ENCODE assay signal across 12 cellular contexts in the genomic region with DNA sequence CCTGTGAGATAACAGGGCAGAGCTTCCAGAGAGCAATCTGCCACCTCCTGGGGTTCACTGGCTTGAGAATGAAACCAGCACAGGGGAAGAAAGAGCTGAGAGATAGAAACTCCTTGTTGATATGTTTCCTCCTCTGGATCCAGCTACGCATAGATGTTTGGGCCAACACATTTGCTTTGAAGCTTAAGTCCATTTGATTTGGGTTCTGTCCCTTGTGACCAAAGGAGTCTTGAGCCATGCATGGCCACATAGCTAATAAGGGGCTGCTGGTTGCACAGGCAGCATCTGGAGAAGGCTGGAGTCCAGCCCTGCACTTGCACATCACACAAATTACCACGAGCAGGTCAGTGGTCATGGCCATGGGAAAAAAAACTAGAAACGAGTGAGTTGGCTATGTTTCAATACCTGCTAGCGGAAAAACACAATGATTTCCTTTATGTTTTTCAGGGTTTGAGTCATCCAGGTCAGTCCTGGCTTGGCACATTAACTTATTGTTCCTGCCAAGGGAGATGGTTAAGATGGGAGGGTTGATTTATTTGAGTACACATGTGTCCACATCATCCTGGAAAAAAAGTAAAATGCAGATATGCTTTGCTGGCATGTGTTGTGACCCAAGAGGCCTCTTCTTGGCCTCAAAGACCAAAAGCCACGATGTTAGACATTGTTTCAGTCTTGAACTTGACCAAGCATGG. TPM values are rescaled to one million over a fixed set of nuclear protein-coding genes. Genes with fewer than 3 reads are reported as not detected.
DNase-seq lines count a peak whose midpoint lies in the region; ATAC-seq and TF ChIP-seq lines count a peak whose summit lies in the region.
"Had no signal": no experiment of that assay in that cellular context is flagged by ENCODE, and none has a peak within 500 bp of the region (broad histone marks: within the 10 kb centered on the region; RNA-seq: fewer than 3 reads in every experiment).

No MANE protein-coding gene starts in this region.

- WGBS in mammary epithelial cell (ENCODE audit: low coverage, missing lambda C conversion rate), result 4% methylated on average over 5 of the region's 5 CpGs
- 50% methylated on average over 5 of the region's 5 CpGs for WGBS in liver
- 38 to 39% methylated on average over 5 of the region's 5 CpGs for WGBS in tibial nerve, 2 donors

- no peaks in the 10 kb centered on the region for H4K20me1 ChIP-seq in mammary epithelial cell (ENCODE audit: insufficient read depth, low read length)

- no peak for TF ChIP-seq POLR2A in tibial nerve (IDR thresholded peaks at IDR 0.05)

- in situ Hi-C loops in mammary epithelial cell (cut with MboI; ENCODE audit: low sequenced_read_pairs in 2 of 2), result loop anchor here in 1 of 2 donors (25.0 kb wide), 1 partner anchor 383 kb away; no protein-coding TSS in a partner anchor

- POLR2A ChIA-PET in activated CD4-positive, alpha-beta memory T cell treated with anti-CD3 and anti-CD28 coated beads for 36 hours (lab: Charles Lee), result interaction anchor here (0.6 kb wide), 1 partner anchor 408 kb away, joined by 3 read pairs; no protein-coding TSS in a partner anchor

- peak overlapping the region; percentile 37 for H3K4me2 ChIP-seq in mammary epithelial cell (ENCODE audit: insufficient read depth, low read depth, low read length)

- H3K4me1 Mint-ChIP-seq in activated CD4-positive, alpha-beta memory T cell treated with anti-CD3 and anti-CD28 coated beads for 36 hours (ENCODE audit: low read depth), result peaks cover 6% of the 10 kb centered on the region

- no peaks in the 10 kb centered on the region for H3K36me3 ChIP-seq in mammary epithelial cell (ENCODE audit: insufficient read depth, low read length)
- H3K36me3 ChIP-seq in liver (ENCODE audit: control insufficient read depth in 4 of 4, insufficient read depth in 3 of 4, low read depth in 1 of 4, low read length in 3 of 4), result no peaks in the 10 kb centered on the region
- no peaks in the 10 kb centered on the region for H3K36me3 ChIP-seq in tibial nerve

- H3K9ac ChIP-seq in mammary epithelial cell (ENCODE audit: insufficient read depth, low read length), result no peak overlapping the region
- no peak overlapping the region for H3K9ac ChIP-seq in liver (ENCODE audit: low read depth in 1 of 2, low read length in 2 of 2)

- BruUV-seq in mammary epithelial cell (replicated peaks; lab: Mats Ljungman, UMichigan), result no TSS peak

- H3K4me1 ChIP-seq in mammary epithelial cell (ENCODE audit: insufficient read depth, low read length) (peaks cover 29% of the 10 kb centered on the region), liver (ENCODE audit: control insufficient read depth in 4 of 4, insufficient read depth in 4 of 4, low read length in 3 of 4) (peaks cover 0 to 7% (median 2%) of the 10 kb centered on the region in 4 donors), tibial nerve (peaks cover 0 to 26% (median 0%) of the 10 kb centered on the region in 4 donors)

- no peaks in the 10 kb centered on the region for H3K79me2 ChIP-seq in mammary epithelial cell (ENCODE audit: insufficient read depth, low read length)

- H3K4me3 Mint-ChIP-seq in activated CD4-positive, alpha-beta memory T cell treated with anti-CD3 and anti-CD28 coated beads for 36 hours, result no peak overlapping the region
- H3K4me3 Mint-ChIP-seq: activated CD4-positive, alpha-beta memory T cell treated with anti-CD3 and anti-CD28 coated beads, Interleukin-2, amount 10 ng/mL, durations not matched to agents 7 days and 5 days; T-helper 1 cell treated with Interleukin-12 subunit alpha and Interleukin-12 subunit beta and Interleukin-4 antibody, amounts not matched to agents 30 μg/mL and 1 μg/mL, for 36 hours had no signal

- H3K9me3 ChIP-seq in mammary epithelial cell (replicated peaks; ENCODE audit: insufficient read depth, low read length) (no peaks in the 10 kb centered on the region), liver (ENCODE audit: control insufficient read depth in 4 of 4, low read length in 3 of 4) (no peaks in the 10 kb centered on the region), tibial nerve (no peaks in the 10 kb centered on the region)

- TF ChIP-seq RAD21 in liver (IDR thresholded peaks at IDR 0.05), result no peak

- no peak overlapping the region for H3K27ac Mint-ChIP-seq in activated CD4-positive, alpha-beta memory T cell treated with anti-CD3 and anti-CD28 coated beads for 36 hours
- H3K27ac Mint-ChIP-seq: activated CD4-positive, alpha-beta memory T cell treated with anti-CD3 and anti-CD28 coated beads, Interleukin-2, amount 10 ng/mL, durations not matched to agents 7 days and 5 days; T-helper 1 cell treated with Interleukin-12 subunit alpha and Interleukin-12 subunit beta and Interleukin-4 antibody, amounts not matched to agents 30 μg/mL and 1 μg/mL, for 36 hours had no signal

- DNase-seq in AG10803 (ENCODE audit: low read depth) (peak; percentile 35), LoVo (ENCODE audit: low spot score) (peak; percentile 21), mammary epithelial cell (peak; percentile 96), AML-193 (lab: John Stamatoyannopoulos, UW) (no peak), tibial nerve (ENCODE audit: low spot score in 2 of 2) (no peak)
- no peak for DNase-seq in activated CD4-positive, alpha-beta memory T cell treated with anti-CD3 and anti-CD28 coated beads for 36 hours
- DNase-seq: activated CD4-positive, alpha-beta memory T cell treated with anti-CD3 and anti-CD28 coated beads, Interleukin-2, amount 10 ng/mL, durations not matched to agents 7 days and 5 days; DND-41; NCI-H1417 treated with DMSO at 0.1 percent for 48 hours had no signal

- intact Hi-C loops in mammary epithelial cell (cut with micrococcal nuclease), result no loop called here
- intact Hi-C loops in activated CD4-positive, alpha-beta memory T cell treated with anti-CD3 and anti-CD28 coated beads for 36 hours (cut with micrococcal nuclease), result no loop called here

- H3K27me3 Mint-ChIP-seq in activated CD4-positive, alpha-beta memory T cell treated with anti-CD3 and anti-CD28 coated beads for 36 hours, result peaks cover 8% of the 10 kb centered on the region

- CTCF ChIA-PET in mammary epithelial cell (lab: Charles Lee; ENCODE audit: low non-redundant PET), result interaction anchor here (0.6 kb wide), 1 partner anchor 164 kb away, joined by 3 read pairs; no protein-coding TSS in a partner anchor
- CTCF ChIA-PET in activated CD4-positive, alpha-beta memory T cell treated with anti-CD3 and anti-CD28 coated beads for 36 hours (lab: Charles Lee), result no interaction called here

- no peaks in the 10 kb centered on the region for H3K36me3 Mint-ChIP-seq in activated CD4-positive, alpha-beta memory T cell treated with anti-CD3 and anti-CD28 coated beads for 36 hours

- ATAC-seq in GM18502 (IDR thresholded peaks at IDR 0.05; ENCODE audit: poor library complexity, unreplicated experiment), result no peak

- peak in 1 of 2 donors; percentile 48 for TF ChIP-seq EP300 in tibial nerve (IDR thresholded peaks at IDR 0.05)

- no peaks in the 10 kb centered on the region for H3K9me3 Mint-ChIP-seq in activated CD4-positive, alpha-beta memory T cell treated with anti-CD3 and anti-CD28 coated beads for 36 hours
- H3K9me3 Mint-ChIP-seq: activated CD4-positive, alpha-beta memory T cell treated with anti-CD3 and anti-CD28 coated beads, Interleukin-2, amount 10 ng/mL, durations not matched to agents 7 days and 5 days; T-helper 1 cell treated with Interleukin-12 subunit alpha and Interleukin-12 subunit beta and Interleukin-4 antibody, amounts not matched to agents 30 μg/mL and 1 μg/mL, for 36 hours had no signal

- H3K27me3 ChIP-seq in mammary epithelial cell (ENCODE audit: insufficient read depth, low read length), result no peaks in the 10 kb centered on the region
- H3K27me3 ChIP-seq in liver (ENCODE audit: control insufficient read depth in 4 of 4, insufficient read depth in 4 of 4, low read length in 3 of 4), result peaks cover 0 to 3% (median 0%) of the 10 kb centered on the region in 4 donors
- H3K27me3 ChIP-seq in tibial nerve, result no peaks in the 10 kb centered on the region

- TF ChIP-seq CTCF in AG10803 (conservative IDR thresholded peaks at IDR 0.05; ENCODE audit: low read length) (no peak), mammary epithelial cell (conservative IDR thresholded peaks at IDR 0.05 in 1 of 2, IDR thresholded peaks at IDR 0.05 in 1 of 2; ENCODE audit: extremely low read depth in 1 of 2, insufficient read depth in 1 of 2, low read depth in 1 of 2, low read length in 2 of 2) (no peak), liver (IDR thresholded peaks at IDR 0.05; ENCODE audit: low read depth, low read length, missing input control) (no peak), tibial nerve (IDR thresholded peaks at IDR 0.05) (no peak)

- dilution Hi-C loops in mammary epithelial cell (cut with HindIII; ENCODE audit: low sequenced_read_pairs), result loop anchor here (5.0 kb wide), 2 partner anchors 38 to 408 kb away; no protein-coding TSS in a partner anchor

- H2AFZ ChIP-seq in mammary epithelial cell (ENCODE audit: low read depth, low read length), result peak overlapping the region; percentile 32

- peak overlapping the region; percentile 9 for H3K27ac ChIP-seq in mammary epithelial cell (ENCODE audit: insufficient read depth, low read depth, low read length)
- H3K27ac ChIP-seq in liver (ENCODE audit: low read depth in 1 of 2, low read length in 2 of 2), result no peak overlapping the region
- peak overlapping the region in 1 of 4 donors; percentile 26 for H3K27ac ChIP-seq in tibial nerve

- H3K4me3 ChIP-seq in AG10803 (ENCODE audit: low read length), result no peak overlapping the region
- H3K4me3 ChIP-seq in mammary epithelial cell (replicated peaks in 1 of 3; ENCODE audit: insufficient read depth in 1 of 3, low read depth in 2 of 3, low read length in 3 of 3), result no peak overlapping the region
- no peak overlapping the region for H3K4me3 ChIP-seq in liver (ENCODE audit: low read depth in 1 of 3, low read length in 3 of 3)
- H3K4me3 ChIP-seq in tibial nerve, result no peak overlapping the region

TF ChIP-seq in liver, 16 proteins besides CTCF, POLR2A, EP300 and RAD21 (continues in another document):
- peak; percentile 13 for TF ChIP-seq SP1 (IDR thresholded peaks at IDR 0.05)
- no peak for TF ChIP-seq YY1 (IDR thresholded peaks at IDR 0.05)

RNA-seq across cellular contexts. Expression of a gene that starts 5.7 kb away (rescaled TPM):
- 10 to 100 TPM; 34.7 to 71.7 TPM for total RNA-seq in mammary epithelial cell
- 29.5 TPM for polyA plus RNA-seq in mammary epithelial cell
- 34.2 TPM for polyA minus RNA-seq in mammary epithelial cell
- total RNA-seq in liver, result 10 to 100 TPM; 18.6 to 32.5 TPM
- polyA plus RNA-seq in liver, result 10 to 100 TPM in 1 of 2 donors, 1 to 10 TPM in 1; 8.5 to 14.7 TPM
- total RNA-seq in tibial nerve, result 100 to 1,000 TPM in 1 of 4 donors, 10 to 100 TPM in 3; 70.2 to 148 (median 85.9) TPM
- total RNA-seq in activated CD4-positive, alpha-beta memory T cell treated with anti-CD3 and anti-CD28 coated beads for 36 hours, result 100 to 1,000 TPM in 1 of 2 experiments, 10 to 100 TPM in 1; 88.7 to 104 TPM

RNA-seq across cellular contexts. Expression of a gene that starts 47.2 kb away (rescaled TPM):
- total RNA-seq in mammary epithelial cell (10 to 100 TPM; 16.2 to 17.0 TPM), liver (10 to 100 TPM in 1 of 2 donors, 1 to 10 TPM in 1; 8.0 to 13.3 TPM), tibial nerve (100 to 1,000 TPM in 1 of 4 donors, 10 to 100 TPM in 3; 57.6 to 123 (median 73.0) TPM)
- polyA plus RNA-seq in mammary epithelial cell (1.0 TPM), liver (10 to 100 TPM; 10.7 to 11.0 TPM)
- 1.4 TPM for polyA minus RNA-seq in mammary epithelial cell
- total RNA-seq in activated CD4-positive, alpha-beta memory T cell treated with anti-CD3 and anti-CD28 coated beads for 36 hours, result 10 to 100 TPM; 17.8 to 18.8 TPM

Comparison
In these comparisons a context has a peak if more than half of its experiments do, and no peak if none do; other contexts are left out.
1. DNase-seq: peak in AG10803 (single experiment), LoVo (single experiment) and mammary epithelial cell (single experiment); none in AML-193 (0 of 2), tibial nerve (0 of 2) and activated CD4-positive, alpha-beta memory T cell treated with anti-CD3 and anti-CD28 coated beads for 36 hours (single experiment).